ENCODE assay signal across 8 cellular contexts in the genomic region with DNA sequence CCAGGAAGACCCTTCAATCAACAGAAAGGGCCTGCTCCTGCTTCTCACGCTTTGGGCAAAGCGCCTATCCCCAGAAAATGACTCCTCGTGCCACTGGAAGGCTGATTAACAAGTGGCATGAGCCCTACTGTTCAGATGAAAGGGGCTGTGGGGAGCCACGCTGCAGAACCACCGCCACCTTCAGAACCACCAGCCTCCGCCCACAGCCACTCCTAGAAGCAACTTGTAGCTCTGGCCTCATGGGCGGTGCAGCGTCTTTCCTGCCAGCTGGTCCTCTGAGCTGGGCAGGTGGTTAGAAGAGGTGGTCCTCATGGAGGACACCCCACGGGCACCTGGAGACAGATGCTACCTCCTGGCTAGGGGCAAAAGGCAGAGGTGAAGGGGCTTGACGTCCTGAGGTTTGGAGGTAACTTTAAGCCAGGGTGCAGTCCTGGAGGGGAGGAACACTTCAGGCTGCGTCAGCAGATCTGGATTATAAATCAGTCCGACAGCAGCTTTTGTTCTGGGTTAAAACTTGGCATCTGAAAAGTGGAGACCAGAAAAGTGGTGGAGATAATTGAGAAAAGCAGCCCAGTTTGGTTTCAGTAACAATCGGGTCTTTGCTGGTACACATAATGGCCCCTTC. TPM values are rescaled to one million over a fixed set of nuclear protein-coding genes. Genes with fewer than 3 reads are reported as not detected.
DNase-seq lines count a peak whose midpoint lies in the region; ATAC-seq and TF ChIP-seq lines count a peak whose summit lies in the region.

No MANE protein-coding gene starts in this region.

- in situ Hi-C loops in astrocyte of the spinal cord (cut with HindIII; ENCODE audit: low sequenced_read_pairs): no loop called here

- H3K79me2 ChIP-seq in HCT116 (ENCODE audit: insufficient read depth, low read length): peaks cover 25% of the 10 kb centered on the region; the same call in 1 of the 2 replicates

- peaks cover 30 to 47% of the 10 kb centered on the region in 2 experiments for H3K4me1 ChIP-seq in HCT116 (ENCODE audit: control insufficient read depth in 1 of 2, insufficient read depth in 2 of 2, low read length in 2 of 2)

- TSS peak; percentile 73 for BruUV-seq in HCT116 (replicated peaks; lab: Mats Ljungman, UMichigan)

- H2AFZ ChIP-seq in HCT116 (ENCODE audit: low read depth, low read length, poor library complexity, severe bottlenecking): no peak overlapping the region

- H3K27ac ChIP-seq in HCT116 (ENCODE audit: low read depth, low read length): peak overlapping the region; percentile 93; the same call in 1 of the 2 replicates

- POLR2A ChIA-PET in HCT116 (lab: Charles Lee): no interaction called here

- H3K9me2 ChIP-seq in HCT116 (ENCODE audit: insufficient read depth): no peaks in the 10 kb centered on the region

- H3K4me3 ChIP-seq in HCT116 (replicated peaks in 1 of 2; ENCODE audit: low read depth in 1 of 2, low read length in 2 of 2) (peak overlapping the region; percentile 66 to 82), astrocyte of the spinal cord (ENCODE audit: low read depth, low read length) (peak overlapping the region; percentile 73), kidney epithelial cell (ENCODE audit: low read depth, low read length) (peak overlapping the region; percentile 94)

- intact Hi-C loops in HCT116 (cut with micrococcal nuclease): no loop called here

- H3K27me3 ChIP-seq in HCT116 (ENCODE audit: insufficient read depth, low read length) (no peaks in the 10 kb centered on the region), kidney epithelial cell (ENCODE audit: control insufficient read depth, insufficient read depth, low read length) (no peaks in the 10 kb centered on the region)

- TF ChIP-seq CTCF in HCT116 (IDR thresholded peaks at IDR 0.05 in 2 of 3, conservative IDR thresholded peaks at IDR 0.05 in 1 of 3; ENCODE audit: borderline replicate concordance in 1 of 3, insufficient read depth in 1 of 3, low read depth in 2 of 3, low read length in 2 of 3): no peak
- no peak for TF ChIP-seq CTCF in astrocyte of the spinal cord (IDR thresholded peaks at IDR 0.05; ENCODE audit: low read depth, low read length)
- TF ChIP-seq CTCF in kidney epithelial cell (IDR thresholded peaks at IDR 0.05; ENCODE audit: insufficient read depth, low read length, poor library complexity, severe bottlenecking): no peak

- H3K4me2 ChIP-seq in HCT116 (ENCODE audit: low read length): peak overlapping the region; percentile 95

- TF ChIP-seq RAD21 in HCT116 (IDR thresholded peaks at IDR 0.05; ENCODE audit: low read depth): no peak

- ATAC-seq in HCT116: 0 out of 2 replicates have a peak, but pooled peaks have one; percentile 11
- ATAC-seq in HG02678 (IDR thresholded peaks at IDR 0.05; ENCODE audit: unreplicated experiment): no peak

- no peaks in the 10 kb centered on the region for H3K9me3 ChIP-seq in HCT116 (ENCODE audit: control insufficient read depth in 1 of 2, insufficient read depth in 1 of 2, low read depth in 1 of 2, low read length in 2 of 2)

- CTCF ChIA-PET in HCT116 (lab: Charles Lee): interaction anchor here (1.5 kb wide), 1 partner anchor 13 kb away, joined by 9 read pairs; the partner anchor contains the start of gene ANKRD39

- RAD21 ChIA-PET in HCT116 (lab: Charles Lee; ENCODE audit: low non-redundant PET in 1 of 2, low total read pairs in 2 of 2, uncharacterized antibody in 2 of 2, unreplicated experiment in 2 of 2): no interaction called here

- no peaks in the 10 kb centered on the region; a peak in 2 of 4 replicates for H3K36me3 ChIP-seq in HCT116 (ENCODE audit: control insufficient read depth in 1 of 2, insufficient read depth in 2 of 2, low read length in 2 of 2)
- H3K36me3 ChIP-seq in kidney epithelial cell (ENCODE audit: control insufficient read depth, insufficient read depth, low read length): no peaks in the 10 kb centered on the region

- no peak for DNase-seq in HCT116 (ENCODE audit: low read depth, low spot score)
- peak; percentile 55 for DNase-seq in T follicular helper cell (ENCODE audit: low read depth)
- peak; percentile 35 for DNase-seq in astrocyte of the spinal cord (ENCODE audit: low read depth, low spot score)
- DNase-seq in kidney epithelial cell (ENCODE audit: low read depth): no peak
- DNase-seq in stimulated activated CD4-positive, alpha-beta T cell treated with anti-CD3 and anti-CD28 coated beads, Interleukin-4, amount 100 ng/mL, for 24 hours: peak; percentile 53
- no peak for DNase-seq in dedifferentiated amniotic fluid mesenchymal stem cell (ENCODE audit: extremely low spot score)
- no peak for DNase-seq in kidney tubule cell (ENCODE audit: low spot score)

- no peak for TF ChIP-seq POLR2A in HCT116 (IDR thresholded peaks at IDR 0.05; ENCODE audit: borderline replicate concordance, extremely low read depth, insufficient read depth, insufficient read length)

- no peaks in the 10 kb centered on the region for H4K20me1 ChIP-seq in HCT116 (ENCODE audit: insufficient read depth)

- peak overlapping the region; percentile 92 for H3K9ac ChIP-seq in HCT116 (ENCODE audit: low read length)

TF ChIP-seq in HCT116, 20 proteins besides CTCF, POLR2A, EP300 and RAD21:
- TF ChIP-seq, protein P1, sequence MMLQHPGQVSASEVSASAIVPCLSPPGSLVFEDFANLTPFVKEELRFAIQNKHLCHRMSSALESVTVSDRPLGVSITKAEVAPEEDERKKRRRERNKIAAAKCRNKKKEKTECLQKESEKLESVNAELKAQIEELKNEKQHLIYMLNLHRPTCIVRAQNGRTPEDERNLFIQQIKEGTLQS (IDR thresholded peaks at IDR 0.05): no peak
- TF ChIP-seq POLR2AphosphoS5 (IDR thresholded peaks at IDR 0.05; ENCODE audit: low read depth, low read length): 0 out of 2 replicates have a peak, but pooled peaks have one; percentile 24
- no peak for TF ChIP-seq CEBPB (IDR thresholded peaks at IDR 0.05; ENCODE audit: low read depth)
- TF ChIP-seq TCF7L2 (IDR thresholded peaks at IDR 0.05; ENCODE audit: borderline replicate concordance, extremely low read depth, insufficient read depth, insufficient read length): peak; percentile 17
- TF ChIP-seq MAX (IDR thresholded peaks at IDR 0.05): peak; percentile 27; the same call in 1 of the 2 replicates
- TF ChIP-seq REST (IDR thresholded peaks at IDR 0.05; ENCODE audit: low read depth): no peak
TF ChIP-seq in HCT116: peak in this region for 3.

RNA-seq across cellular contexts. Expression of gene SEMA4C, which starts 0.9 kb away (rescaled TPM):
- total RNA-seq in HCT116 (2021; ENCODE audit: unreplicated experiment) (25.4 TPM), kidney epithelial cell (62.4 and 67.8 TPM in 2 replicates)
- polyA plus RNA-seq in HCT116 (2012): 24.7 and 27.8 TPM in 2 replicates

RNA-seq across cellular contexts. Expression of gene ANKRD39, which starts 12.9 kb away (rescaled TPM):
- total RNA-seq in HCT116 (2021; ENCODE audit: unreplicated experiment) (24.2 TPM), kidney epithelial cell (22.6 and 27.3 TPM in 2 replicates)
- polyA plus RNA-seq in HCT116 (2012): 29.8 and 31.9 TPM in 2 replicates

RNA-seq across cellular contexts. Expression of gene ANKRD23, which starts 26.9 kb away (rescaled TPM):
- total RNA-seq in HCT116 (2021; ENCODE audit: unreplicated experiment) (1.4 TPM), kidney epithelial cell (0.41 and 2.1 TPM in 2 replicates)
- 1.2 and 1.5 TPM in 2 replicates for polyA plus RNA-seq in HCT116 (2012)

RNA-seq across cellular contexts. Expression of gene CNNM3, which starts 54.7 kb away (rescaled TPM):
- 31.1 TPM for total RNA-seq in HCT116 (2021; ENCODE audit: unreplicated experiment)
- 14.5 and 19.4 TPM in 2 replicates for polyA plus RNA-seq in HCT116 (2012)
- total RNA-seq in kidney epithelial cell: 9.2 and 11.1 TPM in 2 replicates

Comparison
In these comparisons a context has a peak if more than half of its experiments do, and no peak if none do; other contexts are left out.
1. DNase-seq: peak in T follicular helper cell (single experiment), astrocyte of the spinal cord (single experiment) and stimulated activated CD4-positive, alpha-beta T cell treated with anti-CD3 and anti-CD28 coated beads, Interleukin-4, amount 100 ng/mL, for 24 hours (single experiment); none in HCT116 (single experiment), kidney epithelial cell (single experiment), dedifferentiated amniotic fluid mesenchymal stem cell (single experiment) and kidney tubule cell (single experiment).
2. Peak in every context shown above with its lines, with median percentiles within 50 percentile points of each other: H3K4me3 ChIP-seq.